Comparison of ENCODE assay signal across 26 cellular contexts in genomic region chr18:33873127-33873526, GRCh38.
"Had no signal": no experiment of that assay in that cellular context is flagged by ENCODE, and none has a peak within 500 bp of the region (broad histone marks: within the 10 kb centered on the region; RNA-seq: fewer than 3 reads in every experiment).

No MANE protein-coding gene starts in this region.

- DNase-seq: activated CD4-positive, alpha-beta memory T cell treated with anti-CD3 and anti-CD28 coated beads, Interleukin-2, amount 10 ng/mL, durations not matched to agents 7 days and 5 days; activated CD4-positive, alpha-beta T cell treated with anti-CD3 and anti-CD28 coated beads for 1 hour; activated CD4-positive, alpha-beta T cell treated with anti-CD3 and anti-CD28 coated beads, Interleukin-2, amount 10 ng/mL, durations not matched to agents 7 days and 5 days; activated CD8-positive, alpha-beta memory T cell treated with anti-CD3 and anti-CD28 coated beads, Interleukin-2, amount 50 U/mL, for 48 hours; activated gamma-delta T cell; activated naive CD4-positive, alpha-beta T cell treated with anti-CD3 and anti-CD28 coated beads, Interleukin-2, amount 50 U/mL, for 16 hours; activated T-cell treated with anti-CD3 and anti-CD28 coated beads, Interleukin-2, amount 50 U/mL, for 24 hours; amniotic stem cell; brain microvascular endothelial cell; cortex of kidney; effector memory CD8-positive, alpha-beta T cell; erythroblast; islet precursor cell; mammary epithelial cell; naive B cell; ovary; right lobe of liver; stimulated activated CD4-positive, alpha-beta T cell treated with anti-CD3 and anti-CD28 coated beads, Interleukin-2, amount 100 ng/mL, for 48 hours; stimulated activated naive CD4-positive, alpha-beta T cell treated with Interleukin-2 at 50 U/mL for 16 hours; testis; transverse colon; uterus had no signal

- H3K4me1 ChIP-seq: gastroesophageal sphincter, testis, uterus had no signal

- FAIRE-seq: astrocyte had no signal

- H3K27ac ChIP-seq: brain microvascular endothelial cell, gastroesophageal sphincter, hepatocyte, ovary, right lobe of liver, testis, transverse colon, uterus had no signal

- H3K36me3 ChIP-seq: brain microvascular endothelial cell, gastroesophageal sphincter, ovary, right lobe of liver, transverse colon, uterus had no signal

- ATAC-seq: effector memory CD8-positive, alpha-beta T cell; gastroesophageal sphincter; right lobe of liver; WTC11 had no signal

- H3K9me3 ChIP-seq: gastroesophageal sphincter, ovary, right lobe of liver, testis, transverse colon, uterus had no signal

- H3K4me2 ChIP-seq: hepatocyte had no signal

- H3K27me3 ChIP-seq: brain microvascular endothelial cell, gastroesophageal sphincter, hepatocyte, ovary, right lobe of liver, testis, transverse colon, uterus had no signal

- H3K4me3 ChIP-seq: gastroesophageal sphincter, hepatocyte, ovary, right lobe of liver, testis, transverse colon, uterus had no signal

- H3K79me2 ChIP-seq: hepatocyte had no signal

- H2AFZ ChIP-seq: hepatocyte had no signal
